Comparison of ENCODE assay signal across 13 cellular contexts in genomic region chr10:1938317-1938716, GRCh38.
A peak's percentile ranks its signal among the peaks of the same experiment; 100 is the strongest.
DNase-seq lines count a peak whose midpoint lies in the region; ATAC-seq, FAIRE-seq and TF ChIP-seq lines count a peak whose summit lies in the region.
"Had no signal": no experiment of that assay in that cellular context is flagged by ENCODE, and none has a peak within 500 bp of the region (broad histone marks: within the 10 kb centered on the region; RNA-seq: fewer than 3 reads in every experiment).

No MANE protein-coding gene starts in this region.

- TF ChIP-seq POLR2A in GM12892 (IDR thresholded peaks at IDR 0.05; ENCODE audit: low read depth, low read length), result no peak

- no peaks in the 10 kb centered on the region for H3K27me3 Mint-ChIP-seq in T-helper 17 cell
- no peaks in the 10 kb centered on the region for H3K27me3 Mint-ChIP-seq in activated naive CD8-positive, alpha-beta T cell

- H3K9me3 Mint-ChIP-seq in activated naive CD8-positive, alpha-beta T cell (ENCODE audit: low read depth), result peaks cover 7% of the 10 kb centered on the region
- H3K9me3 Mint-ChIP-seq: nephron progenitor cell had no signal

- no peak for FAIRE-seq in GM12892 (lab: Jason Lieb, UNC)
- FAIRE-seq: GM12878, keratinocyte had no signal

- H3K36me3 Mint-ChIP-seq in T-helper 17 cell (ENCODE audit: low read depth), result no peaks in the 10 kb centered on the region
- H3K36me3 Mint-ChIP-seq in activated naive CD8-positive, alpha-beta T cell, result peaks cover 3% of the 10 kb centered on the region

- ATAC-seq in T-helper 17 cell (peak; percentile 78), HG02588 (IDR thresholded peaks at IDR 0.05; ENCODE audit: unreplicated experiment) (no peak)
- ATAC-seq: GM12878 had no signal

- H3K27ac Mint-ChIP-seq in T-helper 17 cell, result peak overlapping the region; percentile 88
- H3K27ac Mint-ChIP-seq in activated naive CD8-positive, alpha-beta T cell, result peak overlapping the region; percentile 95
- H3K27ac Mint-ChIP-seq: nephron progenitor cell had no signal

- DNase-seq in GDM1 (lab: John Stamatoyannopoulos, UW) (peak; percentile 76), T-helper 17 cell (peak in 1 of 3 donors; percentile 32), GM12892 (ENCODE audit: insufficient read length) (no peak), medulla oblongata (ENCODE audit: extremely low spot score) (no peak), NK-92 (lab: John Stamatoyannopoulos, UW; ENCODE audit: unreplicated experiment) (no peak)
- peak; percentile 80 for DNase-seq in stimulated activated CD4-positive, alpha-beta T cell treated with anti-CD3 and anti-CD28 coated beads, Interleukin-4, amount 100 ng/mL, for 24 hours
- DNase-seq: NCI-H1092 treated with DMSO at 0.1 percent for 48 hours, nephron progenitor cell, transverse colon had no signal

- no peak overlapping the region for H3K4me3 Mint-ChIP-seq in T-helper 17 cell
- peak overlapping the region; percentile 70 for H3K4me3 Mint-ChIP-seq in activated naive CD8-positive, alpha-beta T cell
- H3K4me3 Mint-ChIP-seq: nephron progenitor cell had no signal

- H3K4me1 Mint-ChIP-seq in T-helper 17 cell, result peaks cover 17% of the 10 kb centered on the region
- peaks cover 56% of the 10 kb centered on the region for H3K4me1 Mint-ChIP-seq in activated naive CD8-positive, alpha-beta T cell (ENCODE audit: low read depth)

- no peaks in the 10 kb centered on the region for H3K9me3 ChIP-seq in T-helper 17 cell (ENCODE audit: control insufficient read depth, low read length, poor library complexity, severe bottlenecking)
- H3K9me3 ChIP-seq: transverse colon had no signal

Comparison
In these comparisons a context has a peak if more than half of its experiments do, and no peak if none do; other contexts are left out.
1. DNase-seq: peak in GDM1 (single experiment) and stimulated activated CD4-positive, alpha-beta T cell treated with anti-CD3 and anti-CD28 coated beads, Interleukin-4, amount 100 ng/mL, for 24 hours (single experiment); none in GM12892 (single experiment), medulla oblongata (single experiment) and NK-92 (single experiment).